Comparison of ENCODE assay signal across 9 cellular contexts in genomic region chr14:54435500-54435981, GRCh38. TPM values are rescaled to one million over a fixed set of nuclear protein-coding genes. Genes with fewer than 3 reads are reported as not detected.
DNase-seq lines count a peak whose midpoint lies in the region; ATAC-seq and TF ChIP-seq lines count a peak whose summit lies in the region.
"Had no signal": no experiment of that assay in that cellular context is flagged by ENCODE, and none has a peak within 500 bp of the region (broad histone marks: within the 10 kb centered on the region; RNA-seq: fewer than 3 reads in every experiment).

No MANE protein-coding gene starts in this region.

- peak; percentile 51 for ATAC-seq in GM19023 (IDR thresholded peaks at IDR 0.05; ENCODE audit: unreplicated experiment)
- no peak for ATAC-seq in GM21528 (IDR thresholded peaks at IDR 0.05; ENCODE audit: low FRiP score, unreplicated experiment)

- no peaks in the 10 kb centered on the region for H3K27me3 ChIP-seq in stomach

- peak; percentile 21 for DNase-seq in AG10803 (ENCODE audit: low read depth)
- DNase-seq in M059J (ENCODE audit: low read depth) = peak; percentile 76
- peak; percentile 29 for DNase-seq in dedifferentiated amniotic fluid mesenchymal stem cell (ENCODE audit: extremely low spot score)
- DNase-seq in stomach = no peak
- DNase-seq in KBM-7 = no peak
- DNase-seq in caudate nucleus (lab: John Stamatoyannopoulos, UW) = no peak
- DNase-seq: activated CD4-positive, alpha-beta T cell treated with anti-CD3 and anti-CD28 coated beads for 1 hour had no signal

- no peak for TF ChIP-seq CTCF in AG10803 (conservative IDR thresholded peaks at IDR 0.05; ENCODE audit: low read length)
- TF ChIP-seq CTCF in stomach (IDR thresholded peaks at IDR 0.05) = no peak

- H3K27ac ChIP-seq in stomach (no peak overlapping the region), caudate nucleus (ENCODE audit: low read depth, low read length) (no peak overlapping the region)

- 61 to 72% (median 63%) methylated on average over 4 of the region's 4 CpGs for WGBS in stomach, 5 donors

- H3K9me3 ChIP-seq in stomach = no peaks in the 10 kb centered on the region

- TF ChIP-seq EP300 in stomach (IDR thresholded peaks at IDR 0.05) = no peak

- no peak overlapping the region for H3K4me3 ChIP-seq in AG10803 (ENCODE audit: low read length)
- no peak overlapping the region for H3K4me3 ChIP-seq in stomach

- intact Hi-C loops in stomach (cut with DNase I; ENCODE audit: low total_unique reads) = no loop called here

- H3K36me3 ChIP-seq in stomach = peaks cover 0 to 15% (median 12%) of the 10 kb centered on the region in 4 donors

- in situ Hi-C loops in KBM-7 (cut with MboI; ENCODE audit: low pct_unique_long_range_greater_than_20kb, low sequenced_read_pairs) = no loop called here

- H3K4me1 ChIP-seq in stomach = peaks cover 10 to 66% (median 40%) of the 10 kb centered on the region in 4 donors

- no peak for TF ChIP-seq POLR2A in stomach (IDR thresholded peaks at IDR 0.05)

RNA-seq across cellular contexts. Expression of gene CNIH1, which starts 5.6 kb away (rescaled TPM):
- total RNA-seq in M059J (2014; rRNA removed; shearing (Covaris generic)) = 207 and 427 TPM in 2 replicates
- 10 to 100 TPM in 3 of 5 donors, 1 to 10 TPM in 2; 4.7 to 46.4 (median 19.4) TPM for total RNA-seq in stomach
- 10 to 100 TPM; 63.3 to 78.5 (median 67.3) TPM for polyA plus RNA-seq in stomach

RNA-seq across cellular contexts. Expression of gene CDKN3, which starts 38.7 kb away (rescaled TPM):
- total RNA-seq in M059J (2014; rRNA removed; shearing (Covaris generic)) = 179 and 192 TPM in 2 replicates
- total RNA-seq in stomach = 1 to 10 TPM in 3 of 5 donors, not detected in 2; 1.8 to 7.0 (median 5.5) TPM
- 10 to 100 TPM in 2 of 3 donors, 1 to 10 TPM in 1; 3.7 to 20.8 (median 14.4) TPM for polyA plus RNA-seq in stomach

RNA-seq across cellular contexts. Expression of gene GMFB, which starts 53.2 kb away (rescaled TPM):
- 53.0 and 63.3 TPM in 2 replicates for total RNA-seq in M059J (2014; rRNA removed; shearing (Covaris generic))
- 100 to 1,000 TPM in 1 of 5 donors, 10 to 100 TPM in 3, 1 to 10 TPM in 1; 4.1 to 101 (median 31.0) TPM for total RNA-seq in stomach
- 10 to 100 TPM in 2 of 3 donors, 1 to 10 TPM in 1; 8.7 to 31.2 (median 27.4) TPM for polyA plus RNA-seq in stomach

Comparison
In these comparisons a context has a peak if more than half of its experiments do, and no peak if none do; other contexts are left out.
1. DNase-seq: peak in AG10803 (single experiment), M059J (single experiment) and dedifferentiated amniotic fluid mesenchymal stem cell (single experiment); none in stomach (single experiment), KBM-7 (single experiment) and caudate nucleus (0 of 61).
2. RNA of gene CDKN3, which starts 38.7 kb away (total RNA-seq): 179 to 192 TPM in M059J; 1.8 to 7.0 TPM in stomach; every median in the first group is over 10 times any median in the second.